Comparison of ENCODE assay signal across 1 cellular context in the genomic region with DNA sequence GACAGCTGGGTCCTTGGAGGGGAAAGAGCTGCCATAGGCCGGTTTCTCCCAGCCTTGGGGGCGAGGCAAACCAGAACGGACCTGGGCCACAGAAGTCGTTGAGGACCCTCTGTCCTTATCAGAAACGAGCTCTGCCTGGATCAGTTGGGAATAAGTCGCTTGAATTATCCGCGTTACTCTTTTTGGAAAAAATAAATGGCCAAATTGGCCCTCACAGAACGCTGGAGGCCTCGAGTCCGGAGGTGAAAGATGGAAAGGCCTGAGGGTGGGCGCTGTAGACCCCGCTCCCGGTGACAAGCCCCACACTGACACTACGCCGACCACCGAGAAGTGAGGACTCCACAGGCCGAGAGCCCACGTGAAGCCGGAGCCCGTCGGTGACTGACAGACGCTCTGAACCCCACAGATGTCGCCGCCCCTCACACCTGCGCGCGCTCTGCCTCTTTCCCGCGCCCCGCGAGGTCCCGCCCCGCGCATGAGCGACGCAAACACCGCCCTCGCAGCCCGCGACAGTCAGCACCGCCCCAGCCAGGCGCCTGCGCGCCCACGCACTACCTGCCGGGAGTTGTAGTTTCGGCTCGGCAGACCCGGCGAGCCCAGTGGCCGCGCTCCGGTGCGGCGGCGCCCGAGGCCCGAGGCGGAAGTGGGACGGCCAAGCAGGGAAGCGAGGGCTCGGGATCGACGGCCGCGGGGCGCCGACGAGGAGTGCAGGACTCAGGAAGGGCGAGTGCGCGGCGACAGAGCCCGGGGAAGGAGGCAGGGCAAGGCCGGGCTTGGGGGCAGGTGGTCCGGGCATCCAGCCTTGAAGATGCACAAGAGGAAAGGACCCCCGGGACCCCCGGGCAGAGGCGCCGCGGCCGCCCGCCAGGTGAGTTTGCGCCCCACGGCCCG.
A peak's percentile ranks its signal among the peaks of the same experiment; 100 is the strongest.
TF ChIP-seq lines count a peak whose summit lies in the region.

Gene BRME1, minus strand, starts transcription at position 484 of the 891 bp plus-strand sequence. CDS start 1,225 bp downstream, outside the sequence.
Gene CC2D1A, plus strand, starts transcription at position 568 of the 891 bp plus-strand sequence. Its CDS starts 241 bp downstream, at position 809.

TF ChIP-seq in HEK293, 187 proteins besides CTCF, POLR2A, EP300 and RAD21 (continued from another document and continues in another):
- no peak for TF ChIP-seq ZSCAN5A (tag by site-specific recombination; IDR thresholded peaks at IDR 0.05)
- peak; percentile 54; the same call in 1 of the 2 replicates for TF ChIP-seq ZBTB20 (tag by site-specific recombination; IDR thresholded peaks at IDR 0.05)
- TF ChIP-seq ATF2 (tag by site-specific recombination; IDR thresholded peaks at IDR 0.05; ENCODE audit: low read depth) = no peak
- TF ChIP-seq ZNF10 (tag by site-specific recombination; IDR thresholded peaks at IDR 0.05) = no peak
- TF ChIP-seq ZNF394 (tag by site-specific recombination; IDR thresholded peaks at IDR 0.05; ENCODE audit: borderline replicate concordance) = 0 out of 2 replicates have a peak, but pooled peaks have one; percentile 5
- no peak for TF ChIP-seq ZNF184 (tag by site-specific recombination; IDR thresholded peaks at IDR 0.05)
- TF ChIP-seq, protein P1, sequence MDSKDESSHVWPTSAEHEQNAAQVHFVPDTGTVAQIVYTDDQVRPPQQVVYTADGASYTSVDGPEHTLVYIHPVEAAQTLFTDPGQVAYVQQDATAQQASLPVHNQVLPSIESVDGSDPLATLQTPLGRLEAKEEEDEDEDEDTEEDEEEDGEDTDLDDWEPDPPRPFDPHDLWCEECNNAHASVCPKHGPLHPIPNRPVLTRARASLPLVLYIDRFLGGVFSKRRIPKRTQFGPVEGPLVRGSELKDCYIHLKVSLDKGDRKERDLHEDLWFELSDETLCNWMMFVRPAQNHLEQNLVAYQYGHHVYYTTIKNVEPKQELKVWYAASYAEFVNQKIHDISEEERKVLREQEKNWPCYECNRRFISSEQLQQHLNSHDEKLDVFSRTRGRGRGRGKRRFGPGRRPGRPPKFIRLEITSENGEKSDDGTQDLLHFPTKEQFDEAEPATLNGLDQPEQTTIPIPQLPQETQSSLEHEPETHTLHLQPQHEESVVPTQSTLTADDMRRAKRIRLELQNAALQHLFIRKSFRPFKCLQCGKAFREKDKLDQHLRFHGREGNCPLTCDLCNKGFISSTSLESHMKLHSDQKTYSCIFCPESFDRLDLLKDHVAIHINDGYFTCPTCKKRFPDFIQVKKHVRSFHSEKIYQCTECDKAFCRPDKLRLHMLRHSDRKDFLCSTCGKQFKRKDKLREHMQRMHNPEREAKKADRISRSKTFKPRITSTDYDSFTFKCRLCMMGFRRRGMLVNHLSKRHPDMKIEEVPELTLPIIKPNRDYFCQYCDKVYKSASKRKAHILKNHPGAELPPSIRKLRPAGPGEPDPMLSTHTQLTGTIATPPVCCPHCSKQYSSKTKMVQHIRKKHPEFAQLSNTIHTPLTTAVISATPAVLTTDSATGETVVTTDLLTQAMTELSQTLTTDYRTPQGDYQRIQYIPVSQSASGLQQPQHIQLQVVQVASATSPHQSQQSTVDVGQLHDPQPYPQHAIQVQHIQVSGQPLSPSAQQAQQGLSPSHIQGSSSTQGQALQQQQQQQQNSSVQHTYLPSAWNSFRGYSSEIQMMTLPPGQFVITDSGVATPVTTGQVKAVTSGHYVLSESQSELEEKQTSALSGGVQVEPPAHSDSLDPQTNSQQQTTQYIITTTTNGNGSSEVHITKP (tag by site-specific recombination; IDR thresholded peaks at IDR 0.05) = 0 out of 2 replicates have a peak, but pooled peaks have one; percentile 31
- no peak for TF ChIP-seq ZNF529 (tag by site-specific recombination; IDR thresholded peaks at IDR 0.05; ENCODE audit: insufficient replicate concordance)
- peak; percentile 69; the same call in 1 of the 2 replicates for TF ChIP-seq ZNF24 (tag by site-specific recombination; IDR thresholded peaks at IDR 0.05)
- no peak for TF ChIP-seq ZNF654 (tag by site-specific recombination; IDR thresholded peaks at IDR 0.05; ENCODE audit: low read depth)
- TF ChIP-seq KLF10 (tag by site-specific recombination; IDR thresholded peaks at IDR 0.05) = no peak
- TF ChIP-seq KLF1 (tag by site-specific recombination; IDR thresholded peaks at IDR 0.05) = peak; percentile 91
- TF ChIP-seq RBAK (tag by site-specific recombination; IDR thresholded peaks at IDR 0.05) = no peak
- no peak for TF ChIP-seq ZSCAN16 (tag by site-specific recombination; IDR thresholded peaks at IDR 0.05)
- peak; percentile 22; the same call in 1 of the 2 replicates for TF ChIP-seq AEBP2 (tag by site-specific recombination; IDR thresholded peaks at IDR 0.05; ENCODE audit: borderline replicate concordance)
- TF ChIP-seq ZNF623 (tag by site-specific recombination; IDR thresholded peaks at IDR 0.05) = no peak
- no peak for TF ChIP-seq ZBTB48 (tag by site-specific recombination; IDR thresholded peaks at IDR 0.05)
- TF ChIP-seq, protein P2, sequence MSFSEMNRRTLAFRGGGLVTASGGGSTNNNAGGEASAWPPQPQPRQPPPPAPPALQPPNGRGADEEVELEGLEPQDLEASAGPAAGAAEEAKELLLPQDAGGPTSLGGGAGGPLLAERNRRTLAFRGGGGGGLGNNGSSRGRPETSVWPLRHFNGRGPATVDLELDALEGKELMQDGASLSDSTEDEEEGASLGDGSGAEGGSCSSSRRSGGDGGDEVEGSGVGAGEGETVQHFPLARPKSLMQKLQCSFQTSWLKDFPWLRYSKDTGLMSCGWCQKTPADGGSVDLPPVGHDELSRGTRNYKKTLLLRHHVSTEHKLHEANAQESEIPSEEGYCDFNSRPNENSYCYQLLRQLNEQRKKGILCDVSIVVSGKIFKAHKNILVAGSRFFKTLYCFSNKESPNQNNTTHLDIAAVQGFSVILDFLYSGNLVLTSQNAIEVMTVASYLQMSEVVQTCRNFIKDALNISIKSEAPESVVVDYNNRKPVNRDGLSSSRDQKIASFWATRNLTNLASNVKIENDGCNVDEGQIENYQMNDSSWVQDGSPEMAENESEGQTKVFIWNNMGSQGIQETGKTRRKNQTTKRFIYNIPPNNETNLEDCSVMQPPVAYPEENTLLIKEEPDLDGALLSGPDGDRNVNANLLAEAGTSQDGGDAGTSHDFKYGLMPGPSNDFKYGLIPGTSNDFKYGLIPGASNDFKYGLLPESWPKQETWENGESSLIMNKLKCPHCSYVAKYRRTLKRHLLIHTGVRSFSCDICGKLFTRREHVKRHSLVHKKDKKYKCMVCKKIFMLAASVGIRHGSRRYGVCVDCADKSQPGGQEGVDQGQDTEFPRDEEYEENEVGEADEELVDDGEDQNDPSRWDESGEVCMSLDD (tag by site-specific recombination; IDR thresholded peaks at IDR 0.05) = peak; percentile 93
- TF ChIP-seq ZFHX2 (tag by site-specific recombination; conservative IDR thresholded peaks at IDR 0.05) = peak; percentile 93
- TF ChIP-seq ZNF155 (tag by site-specific recombination; IDR thresholded peaks at IDR 0.05) = no peak
- no peak for TF ChIP-seq ZNF639 (tag by site-specific recombination; IDR thresholded peaks at IDR 0.05)
- TF ChIP-seq ZNF777 (tag by site-specific recombination; IDR thresholded peaks at IDR 0.05; ENCODE audit: borderline replicate concordance) = peak; percentile 67; the same call in 1 of the 2 replicates
- TF ChIP-seq ZNF202 (tag by site-specific recombination; IDR thresholded peaks at IDR 0.05; ENCODE audit: borderline replicate concordance) = no peak
- TF ChIP-seq ZBTB49 (tag by site-specific recombination; IDR thresholded peaks at IDR 0.05; ENCODE audit: low read depth) = no peak
- no peak for TF ChIP-seq ZNF398 (tag by site-specific recombination; IDR thresholded peaks at IDR 0.05)
- no peak for TF ChIP-seq ZNF223 (tag by site-specific recombination; IDR thresholded peaks at IDR 0.05)
- TF ChIP-seq, protein P3, sequence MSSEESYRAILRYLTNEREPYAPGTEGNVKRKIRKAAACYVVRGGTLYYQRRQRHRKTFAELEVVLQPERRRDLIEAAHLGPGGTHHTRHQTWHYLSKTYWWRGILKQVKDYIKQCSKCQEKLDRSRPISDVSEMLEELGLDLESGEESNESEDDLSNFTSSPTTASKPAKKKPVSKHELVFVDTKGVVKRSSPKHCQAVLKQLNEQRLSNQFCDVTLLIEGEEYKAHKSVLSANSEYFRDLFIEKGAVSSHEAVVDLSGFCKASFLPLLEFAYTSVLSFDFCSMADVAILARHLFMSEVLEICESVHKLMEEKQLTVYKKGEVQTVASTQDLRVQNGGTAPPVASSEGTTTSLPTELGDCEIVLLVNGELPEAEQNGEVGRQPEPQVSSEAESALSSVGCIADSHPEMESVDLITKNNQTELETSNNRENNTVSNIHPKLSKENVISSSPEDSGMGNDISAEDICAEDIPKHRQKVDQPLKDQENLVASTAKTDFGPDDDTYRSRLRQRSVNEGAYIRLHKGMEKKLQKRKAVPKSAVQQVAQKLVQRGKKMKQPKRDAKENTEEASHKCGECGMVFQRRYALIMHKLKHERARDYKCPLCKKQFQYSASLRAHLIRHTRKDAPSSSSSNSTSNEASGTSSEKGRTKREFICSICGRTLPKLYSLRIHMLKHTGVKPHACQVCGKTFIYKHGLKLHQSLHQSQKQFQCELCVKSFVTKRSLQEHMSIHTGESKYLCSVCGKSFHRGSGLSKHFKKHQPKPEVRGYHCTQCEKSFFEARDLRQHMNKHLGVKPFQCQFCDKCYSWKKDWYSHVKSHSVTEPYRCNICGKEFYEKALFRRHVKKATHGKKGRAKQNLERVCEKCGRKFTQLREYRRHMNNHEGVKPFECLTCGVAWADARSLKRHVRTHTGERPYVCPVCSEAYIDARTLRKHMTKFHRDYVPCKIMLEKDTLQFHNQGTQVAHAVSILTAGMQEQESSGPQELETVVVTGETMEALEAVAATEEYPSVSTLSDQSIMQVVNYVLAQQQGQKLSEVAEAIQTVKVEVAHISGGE (tag by site-specific recombination; conservative IDR thresholded peaks at IDR 0.05; ENCODE audit: low read depth) = peak; percentile 63
- TF ChIP-seq ZBTB8A (tag by site-specific recombination; IDR thresholded peaks at IDR 0.05) = peak; percentile 81
- TF ChIP-seq ZNF555 (tag by site-specific recombination; conservative IDR thresholded peaks at IDR 0.05) = no peak
- no peak for TF ChIP-seq ZNF266 (tag by site-specific recombination; IDR thresholded peaks at IDR 0.05; ENCODE audit: low read depth)
